ENCODE assay signal across 14 cellular contexts in the genomic region with DNA sequence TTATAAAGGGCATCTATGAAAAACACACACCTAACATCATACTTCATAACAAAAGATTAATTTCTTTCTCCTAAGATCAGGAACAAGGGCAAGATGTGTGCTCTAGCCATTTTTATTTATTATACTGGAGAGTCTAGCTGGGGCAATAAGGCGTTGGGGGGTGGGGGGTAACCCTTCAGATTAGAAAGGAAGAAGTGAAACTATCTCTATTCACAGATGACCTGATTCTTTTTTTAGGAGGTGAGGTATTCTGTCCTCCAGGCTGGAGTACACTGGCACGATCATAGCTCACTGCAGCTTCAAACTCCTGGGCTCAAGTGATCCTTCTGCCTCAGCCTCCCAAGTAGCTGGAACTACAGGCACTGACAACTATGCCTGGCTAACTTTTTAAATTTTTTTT.
DNase-seq lines count a peak whose midpoint lies in the region; ATAC-seq, FAIRE-seq and TF ChIP-seq lines count a peak whose summit lies in the region.
"Had no signal": no experiment of that assay in that cellular context is flagged by ENCODE, and none has a peak within 500 bp of the region (broad histone marks: within the 10 kb centered on the region; RNA-seq: fewer than 3 reads in every experiment).

No MANE protein-coding gene starts in this region.

- ATAC-seq in GM19468 (IDR thresholded peaks at IDR 0.05; ENCODE audit: extremely low read depth, unreplicated experiment) (peak; percentile 58), HG02885 (IDR thresholded peaks at IDR 0.05; ENCODE audit: poor library complexity, unreplicated experiment) (peak; percentile 74), HG03565 (IDR thresholded peaks at IDR 0.05; ENCODE audit: unreplicated experiment) (peak; percentile 93)

- CTCF ChIA-PET in A673 (lab: Charles Lee), result no interaction called here

- H3K27ac ChIP-seq in GM23248, result no peak overlapping the region
- H3K27ac ChIP-seq in A673 (ENCODE audit: low read depth, low read length, poor library complexity, severe bottlenecking), result no peak overlapping the region

- no peak overlapping the region for H3K4me2 ChIP-seq in GM23248 (ENCODE audit: unreplicated experiment)
- H3K4me2 ChIP-seq: SK-N-SH had no signal

- WGBS in GM23248 (ENCODE audit: low coverage in 1 of 2, low lambda C conversion rate in 2 of 2, missing lambda C conversion rate in 2 of 2), 2 experiments, result 23 to 30% methylated on average over 2 of the region's 2 CpGs

- no peaks in the 10 kb centered on the region for H3F3A ChIP-seq in GM23248 (ENCODE audit: insufficient read depth)

- H2AFZ ChIP-seq in GM23248, result no peak overlapping the region

- FAIRE-seq in GM12892 (lab: Jason Lieb, UNC), result peak; percentile 67

- no peaks in the 10 kb centered on the region for H3K4me1 ChIP-seq in GM23248 (ENCODE audit: insufficient read depth)
- no peaks in the 10 kb centered on the region for H3K4me1 ChIP-seq in A673 (ENCODE audit: insufficient read depth, low read length, poor library complexity, severe bottlenecking)

- no peak for TF ChIP-seq POLR2A in GM12892 (IDR thresholded peaks at IDR 0.05; ENCODE audit: low read depth, low read length)

- H3K9me3 ChIP-seq in GM23248 (ENCODE audit: low read depth) (no peaks in the 10 kb centered on the region), A673 (ENCODE audit: low read depth, low read length, poor library complexity, severe bottlenecking) (no peaks in the 10 kb centered on the region)
- H3K9me3 ChIP-seq: SK-N-SH had no signal

- H4K20me1 ChIP-seq in GM23248 (ENCODE audit: insufficient read depth), result no peaks in the 10 kb centered on the region

- DNase-seq in GM12892 (ENCODE audit: insufficient read length) (no peak), GF-D8 (lab: John Stamatoyannopoulos, UW) (no peak), GM23248 (no peak), A673 (ENCODE audit: low spot score) (no peak)
- DNase-seq in activated effector memory CD4-positive, alpha-beta T cell treated with Interleukin-2 at 50 U/mL for 16 hours, result no peak
- DNase-seq: cortex of kidney; DMS 273 treated with DMSO at 0.1 percent for 48 hours; NCI-H1930; NK-92 treated with Interleukin-12 subunit alpha and Interleukin-12 subunit beta, amount 100 ng/mL, for 24 hours; posterior cingulate gyrus; SK-N-SH had no signal

- H3K27me3 ChIP-seq in GM23248 (replicated peaks; ENCODE audit: insufficient read depth), result no peaks in the 10 kb centered on the region
- H3K27me3 ChIP-seq in A673 (replicated peaks; ENCODE audit: insufficient read depth, low read depth, low read length, poor library complexity), result no peaks in the 10 kb centered on the region

- intact Hi-C loops in A673 (cut with micrococcal nuclease; ENCODE audit: unreplicated experiment), result no loop called here

- H3K9me2 ChIP-seq in GM23248 (ENCODE audit: insufficient read depth), result no peaks in the 10 kb centered on the region
- H3K9me2 ChIP-seq: SK-N-SH had no signal

- no peaks in the 10 kb centered on the region for H3K79me2 ChIP-seq in GM23248 (ENCODE audit: insufficient read depth)

- POLR2A ChIA-PET in A673 (lab: Charles Lee; ENCODE audit: low non-redundant PET), result no interaction called here

- H3K36me3 ChIP-seq in GM23248 (ENCODE audit: low read depth) (no peaks in the 10 kb centered on the region), A673 (ENCODE audit: insufficient read depth, low read length, poor library complexity, severe bottlenecking) (no peaks in the 10 kb centered on the region)

- in situ Hi-C loops in GM23248 (cut with MboI), result no loop called here

- no peak overlapping the region for H3K9ac ChIP-seq in GM23248
- H3K9ac ChIP-seq: SK-N-SH had no signal

- H3K4me3 ChIP-seq in GM23248, result no peak overlapping the region
- H3K4me3 ChIP-seq in A673 (ENCODE audit: low read depth, low read length, poor library complexity, severe bottlenecking), result no peak overlapping the region

- TF ChIP-seq CTCF in A673 (conservative IDR thresholded peaks at IDR 0.05; ENCODE audit: low read depth, low read length), result no peak

- no TSS peak for BruUV-seq in A673 (replicated peaks; lab: Mats Ljungman, UMichigan)
